In genomic region chr14:51544901-51545300, GRCh38 we compare ENCODE assay signal across 1 cellular context.
TF ChIP-seq lines count a peak whose summit lies in the region.

No MANE protein-coding gene starts in this region.

TF ChIP-seq in GM23338, 12 proteins besides CTCF, POLR2A, EP300 and RAD21 (continued from another document):
- no peak for TF ChIP-seq ZNF462 (CRISPR knock-in tag; IDR thresholded peaks at IDR 0.05)
- no peak for TF ChIP-seq EZH2 (IDR thresholded peaks at IDR 0.05; ENCODE audit: low read depth, unreplicated experiment)
- no peak for TF ChIP-seq ZNF331 (CRISPR knock-in tag; IDR thresholded peaks at IDR 0.05; ENCODE audit: low read depth)
- TF ChIP-seq REST (IDR thresholded peaks at IDR 0.05; ENCODE audit: unreplicated experiment), result no peak
- TF ChIP-seq NANOG (IDR thresholded peaks at IDR 0.05; ENCODE audit: borderline replicate concordance), result no peak
